In genomic region chr2:58240938-58241755, GRCh38 we compare ENCODE assay signal across 8 cellular contexts. TPM values are rescaled to one million over a fixed set of nuclear protein-coding genes. Genes with fewer than 3 reads are reported as not detected.
DNase-seq lines count a peak whose midpoint lies in the region; ATAC-seq and TF ChIP-seq lines count a peak whose summit lies in the region.

TSS of gene FANCL (minus strand) at chr2:58241325. CDS start at chr2:58241313, 12 bp downstream.

- intact Hi-C loops in Caco-2 (cut with micrococcal nuclease; ENCODE audit: unreplicated experiment) = loop anchor here (2.0 to 10.0 kb wide), 2 partner anchors 194 to 204 kb away; partner anchors contain the start of gene VRK2

- H3K27ac ChIP-seq in mesenchymal stem cell (ENCODE audit: low read length, poor library complexity, severe bottlenecking) = peak within 1 kb of the TSS; percentile 97

- peak within 1 kb of the TSS; percentile 99 for H3K4me3 Mint-ChIP-seq in Caco-2 (ENCODE audit: unreplicated experiment)

- peak within 1 kb of the TSS; percentile 94 for H3K4me2 ChIP-seq in mesenchymal stem cell (ENCODE audit: low read length, poor library complexity, severe bottlenecking)

- peaks cover 7% of the 10 kb centered on the region for H3K79me1 ChIP-seq in mesenchymal stem cell (replicated peaks; ENCODE audit: low read length, poor library complexity, severe bottlenecking)

- peak within 1 kb of the TSS; percentile 100 for H2AFZ ChIP-seq in mesenchymal stem cell (ENCODE audit: low read depth, low read length)

- peak within 1 kb of the TSS; percentile 87 for H2BK5ac ChIP-seq in mesenchymal stem cell (ENCODE audit: low read depth, low read length, poor library complexity, severe bottlenecking)

- peak within 1 kb of the TSS; percentile 78 for H4K8ac ChIP-seq in mesenchymal stem cell (ENCODE audit: low read length)

- H3K23ac ChIP-seq in mesenchymal stem cell (ENCODE audit: low read length in 2 of 2) = peak within 1 kb of the TSS in 1 of 2 experiments; percentile 83

- H3K9me3 ChIP-seq in Caco-2 = no peaks in the 10 kb centered on the region
- H3K9me3 ChIP-seq in endocrine pancreas (ENCODE audit: control insufficient read depth, low read length) = no peaks in the 10 kb centered on the region
- H3K9me3 ChIP-seq in mesenchymal stem cell (ENCODE audit: control insufficient read depth, low read length) = no peaks in the 10 kb centered on the region

- H3K4me1 Mint-ChIP-seq in Caco-2 (ENCODE audit: low read depth, unreplicated experiment) = no peaks in the 10 kb centered on the region

- H2BK120ac ChIP-seq in mesenchymal stem cell (ENCODE audit: low read depth, low read length) = peak within 1 kb of the TSS; percentile 61

- peak within 1 kb of the TSS in 1 of 2 experiments; percentile 99 for H3K14ac ChIP-seq in mesenchymal stem cell (ENCODE audit: low read length in 2 of 2)

- H3K27me3 ChIP-seq in Caco-2 (replicated peaks; ENCODE audit: control insufficient read depth, insufficient read depth, low read length) (no peaks in the 10 kb centered on the region), endocrine pancreas (ENCODE audit: control insufficient read depth, insufficient read depth, low read length) (peaks cover 2% of the 10 kb centered on the region), mesenchymal stem cell (ENCODE audit: control insufficient read depth in 1 of 2, insufficient read depth in 1 of 2, low read length in 2 of 2) (no peaks in the 10 kb centered on the region)

- POLR2A ChIA-PET in Caco-2 (lab: Charles Lee) = no interaction called here

- BruUV-seq in Caco-2 (replicated peaks; lab: Mats Ljungman, UMichigan) = no TSS peak

- peaks cover 9% of the 10 kb centered on the region for H3K36me3 Mint-ChIP-seq in Caco-2 (ENCODE audit: insufficient read depth, unreplicated experiment)

- H3K9me3 Mint-ChIP-seq in Caco-2 (ENCODE audit: unreplicated experiment) = peaks cover 4% of the 10 kb centered on the region

- CTCF ChIA-PET in Caco-2 (lab: Charles Lee) = interaction anchor here (1.1 kb wide), 1 partner anchor 207 kb away, joined by 5 read pairs; no protein-coding TSS in a partner anchor

- H2AK5ac ChIP-seq in mesenchymal stem cell (ENCODE audit: low read length, severe bottlenecking) = no peak within 1 kb of the TSS

- WGBS in mesenchymal stem cell = 1% methylated on average over 32 of the region's 54 CpGs

- peaks cover 7% of the 10 kb centered on the region for H3K27me3 Mint-ChIP-seq in Caco-2 (ENCODE audit: insufficient read depth, unreplicated experiment)

- H2BK12ac ChIP-seq in mesenchymal stem cell (ENCODE audit: low read length in 2 of 2) = peak within 1 kb of the TSS in 1 of 2 experiments; percentile 79

- peak within 1 kb of the TSS; percentile 96 to 98 for H3K18ac ChIP-seq in mesenchymal stem cell (ENCODE audit: low read depth in 1 of 2, low read length in 2 of 2)

- peak within 1 kb of the TSS; percentile 99 for H3K27ac Mint-ChIP-seq in Caco-2 (ENCODE audit: unreplicated experiment)

- H3K9ac ChIP-seq in endocrine pancreas (ENCODE audit: control insufficient read depth, insufficient read depth, low read length) (peak within 1 kb of the TSS; percentile 82), mesenchymal stem cell (ENCODE audit: low read length) (peak within 1 kb of the TSS; percentile 96)

- H3K4ac ChIP-seq in mesenchymal stem cell (ENCODE audit: low read depth in 1 of 2, low read length in 2 of 2) = peak within 1 kb of the TSS; percentile 24 to 96

- DNase-seq in Caco-2 (peak; percentile 95 to 96), HT1080 (ENCODE audit: low read depth) (peak; percentile 83), NOMO-1 treated with dmso at 0.1 percent for 144 hours (lab: John Stamatoyannopoulos, UW; ENCODE audit: unreplicated experiment) (peak; percentile 60), mesenchymal stem cell (peak; percentile 86)
- DNase-seq in activated CD8-positive, alpha-beta memory T cell treated with anti-CD3 and anti-CD28 coated beads for 48 hours (ENCODE audit: low read depth in 2 of 3, low spot score in 2 of 3) = peak; percentile 66 to 74 (median 70)
- peak; percentile 57 for DNase-seq in stimulated activated CD8-positive, alpha-beta memory T cell treated with anti-CD3 and anti-CD28 coated beads, Interleukin-12 subunit alpha, Interleukin-12 subunit beta, amount 100 ng/mL, for 24 hours (ENCODE audit: extremely low read depth)

- H3K4me1 ChIP-seq in Caco-2 = peaks cover 8% of the 10 kb centered on the region
- H3K4me1 ChIP-seq in endocrine pancreas (ENCODE audit: control insufficient read depth, insufficient read depth, low read length) = peaks cover 7% of the 10 kb centered on the region
- no peaks in the 10 kb centered on the region for H3K4me1 ChIP-seq in mesenchymal stem cell (ENCODE audit: control insufficient read depth, insufficient read depth, low read depth, low read length)

- peak within 1 kb of the TSS; percentile 79 for H3K4me3 ChIP-seq in Caco-2 (ENCODE audit: low read depth, low read length)
- peak within 1 kb of the TSS; percentile 97 for H3K4me3 ChIP-seq in endocrine pancreas (ENCODE audit: control insufficient read depth, insufficient read depth, low read length)
- peak within 1 kb of the TSS; percentile 92 to 97 for H3K4me3 ChIP-seq in mesenchymal stem cell (ENCODE audit: insufficient read depth in 1 of 2, low read depth in 1 of 2, low read length in 2 of 2)

- TF ChIP-seq CTCF in Caco-2 (IDR thresholded peaks at IDR 0.05; ENCODE audit: insufficient read depth in 1 of 2, low read depth in 1 of 2, low read length in 1 of 2, severe bottlenecking in 1 of 2, unreplicated experiment in 1 of 2) = no peak

- H2BK15ac ChIP-seq in mesenchymal stem cell (ENCODE audit: low read depth, poor library complexity, severe bottlenecking) = peak within 1 kb of the TSS; percentile 23

- ATAC-seq in GM21367 (IDR thresholded peaks at IDR 0.05; ENCODE audit: unreplicated experiment) = peak; percentile 62

- peak within 1 kb of the TSS; percentile 93 for H4K91ac ChIP-seq in mesenchymal stem cell (ENCODE audit: low read length)

- H3K36me3 ChIP-seq in Caco-2 (ENCODE audit: control insufficient read depth, insufficient read depth, low read length) = no peaks in the 10 kb centered on the region
- H3K36me3 ChIP-seq in endocrine pancreas (ENCODE audit: control insufficient read depth, insufficient read depth, low read length) = no peaks in the 10 kb centered on the region
- no peaks in the 10 kb centered on the region for H3K36me3 ChIP-seq in mesenchymal stem cell (ENCODE audit: control insufficient read depth in 1 of 2, insufficient read depth in 2 of 2, low read depth in 1 of 2, low read length in 2 of 2)

RNA-seq across cellular contexts. Expression of gene FANCL, which starts in this region (rescaled TPM):
- total RNA-seq in Caco-2 (2022) = 30.2 and 34.3 TPM in 2 replicates
- 23.9 and 27.2 TPM in 2 replicates for total RNA-seq in HT1080 (2014; rRNA removed; shearing (Covaris generic))
- 23.3 and 27.5 TPM in 2 replicates for polyA plus RNA-seq in HT1080 (2015; cell fraction: cytosol; rRNA removed)
- 82.4 and 113 TPM in 2 replicates for polyA plus RNA-seq in HT1080 (2015; cell fraction: nucleus; rRNA removed)
- 5.4 TPM for polyA plus RNA-seq in mesenchymal stem cell (2013, experiment 1 of 2)
- 6.2 TPM for polyA plus RNA-seq in mesenchymal stem cell (2013, experiment 2 of 2)

Comparison
In these comparisons a context has a peak if more than half of its experiments do, and no peak if none do; other contexts are left out.
1. Peak in every context shown above with its lines: DNase-seq, ATAC-seq, H3K4me3 ChIP-seq and H3K27ac ChIP-seq.